In genomic region chr5:31554552-31554951, GRCh38 we compare ENCODE assay signal across 17 cellular contexts. TPM values are rescaled to one million over a fixed set of nuclear protein-coding genes. Genes with fewer than 3 reads are reported as not detected.
A peak's percentile ranks its signal among the peaks of the same experiment; 100 is the strongest.
DNase-seq lines count a peak whose midpoint lies in the region; ATAC-seq, FAIRE-seq and TF ChIP-seq lines count a peak whose summit lies in the region.
"Had no signal": no experiment of that assay in that cellular context is flagged by ENCODE, and none has a peak within 500 bp of the region (broad histone marks: within the 10 kb centered on the region; RNA-seq: fewer than 3 reads in every experiment).

No MANE protein-coding gene starts in this region.

- no peaks in the 10 kb centered on the region for H3K9me3 Mint-ChIP-seq in activated T-cell treated with anti-CD3 and anti-CD28 coated beads, Interleukin-2, amount 50 U/mL, for 72 hours
- no peaks in the 10 kb centered on the region for H3K9me3 Mint-ChIP-seq in astrocyte (ENCODE audit: unreplicated experiment)
- H3K9me3 Mint-ChIP-seq: CD4-positive, CD25-positive, alpha-beta regulatory T cell had no signal

- peaks cover 17% of the 10 kb centered on the region for H3K36me3 ChIP-seq in IMR-90 (ENCODE audit: control insufficient read depth, insufficient read depth, low read length)
- peaks cover 19% of the 10 kb centered on the region for H3K36me3 ChIP-seq in astrocyte (ENCODE audit: insufficient read depth, low read length)

- dilution Hi-C loops in IMR-90 (cut with HindIII; ENCODE audit: low sequenced_read_pairs, unreplicated experiment) = no loop called here

- H2AK5ac ChIP-seq in IMR-90 (ENCODE audit: low read depth, low read length) = no peak overlapping the region

- FAIRE-seq in astrocyte (lab: Jason Lieb, UNC) = no peak
- FAIRE-seq: GM18507, H1 had no signal

- peaks cover 12 to 34% of the 10 kb centered on the region in 2 donors for H3K36me3 Mint-ChIP-seq in activated T-cell treated with anti-CD3 and anti-CD28 coated beads, Interleukin-2, amount 50 U/mL, for 72 hours (ENCODE audit: insufficient read depth in 2 of 2)
- H3K36me3 Mint-ChIP-seq in astrocyte (ENCODE audit: low read depth, unreplicated experiment) = peaks cover 18% of the 10 kb centered on the region

- no TSS peak for BruUV-seq in IMR-90 (replicated peaks; lab: Mats Ljungman, UMichigan)

- no peak overlapping the region for H3K23ac ChIP-seq in IMR-90 (ENCODE audit: low read depth, low read length)

- no peak for TF ChIP-seq POLR2A in IMR-90 (IDR thresholded peaks at IDR 0.05; ENCODE audit: low read depth, low read length)

- peaks cover 5% of the 10 kb centered on the region; the same call in 1 of the 2 replicates for H3K9me1 ChIP-seq in IMR-90 (ENCODE audit: insufficient read depth, low read length)

- no peak overlapping the region for H2BK5ac ChIP-seq in IMR-90 (ENCODE audit: low read depth, low read length, poor library complexity, severe bottlenecking)

- H3K27me3 Mint-ChIP-seq in activated T-cell treated with anti-CD3 and anti-CD28 coated beads, Interleukin-2, amount 50 U/mL, for 72 hours (ENCODE audit: low read depth) = no peaks in the 10 kb centered on the region
- no peaks in the 10 kb centered on the region for H3K27me3 Mint-ChIP-seq in astrocyte (ENCODE audit: low read depth, unreplicated experiment)
- H3K27me3 Mint-ChIP-seq: CD4-positive, CD25-positive, alpha-beta regulatory T cell had no signal

- intact Hi-C loops in IMR-90 (cut with micrococcal nuclease) = no loop called here

- H3K27ac ChIP-seq in IMR-90 (ENCODE audit: insufficient read depth, low read length) (no peak overlapping the region), astrocyte (ENCODE audit: low read depth, low read length) (peak overlapping the region; percentile 59)
- H3K27ac ChIP-seq: BLaER1 treated with 17β-estradiol and CSF1 and Interleukin-3, amounts not matched to agents 10 nM and 100 nM had no signal

- H2AK9ac ChIP-seq in IMR-90 (replicated peaks; ENCODE audit: low read depth, low read length, poor library complexity) = no peak overlapping the region

- H2BK120ac ChIP-seq in IMR-90 (ENCODE audit: low read depth, low read length) = no peak overlapping the region

- H3K4me2 ChIP-seq in IMR-90 (ENCODE audit: low read depth, low read length) (no peak overlapping the region), astrocyte (ENCODE audit: low read length) (no peak overlapping the region)
- H3K4me2 ChIP-seq: BLaER1 treated with 17β-estradiol and CSF1 and Interleukin-3, amounts not matched to agents 10 nM and 100 nM had no signal

- H4K91ac ChIP-seq in IMR-90 (ENCODE audit: insufficient read depth, low read depth, low read length) = no peak overlapping the region

- H2BK15ac ChIP-seq in IMR-90 (ENCODE audit: low read depth, low read length) = no peak overlapping the region

- H3K9me3 ChIP-seq in IMR-90 (ENCODE audit: control insufficient read depth, insufficient read depth, low read length) = no peaks in the 10 kb centered on the region
- no peaks in the 10 kb centered on the region for H3K9me3 ChIP-seq in astrocyte (ENCODE audit: insufficient read depth, low read depth, low read length)
- H3K9me3 ChIP-seq: BLaER1 treated with 17β-estradiol and CSF1 and Interleukin-3, amounts not matched to agents 10 nM and 100 nM had no signal

- H3K4me3 ChIP-seq in IMR-90 (ENCODE audit: insufficient read depth, low read depth, low read length) = no peak overlapping the region
- H3K4me3 ChIP-seq in astrocyte (ENCODE audit: insufficient read depth, low read depth, low read length) = no peak overlapping the region
- H3K4me3 ChIP-seq: BLaER1 treated with 17β-estradiol and CSF1 and Interleukin-3, amounts not matched to agents 10 nM and 100 nM; GM12878 had no signal

- no peak overlapping the region for H2AFZ ChIP-seq in IMR-90 (replicated peaks; ENCODE audit: low read length, poor library complexity)
- H2AFZ ChIP-seq in astrocyte (ENCODE audit: low read depth, low read length) = no peak overlapping the region

- DNase-seq in activated T-cell treated with anti-CD3 and anti-CD28 coated beads, Interleukin-2, amount 50 U/mL, for 72 hours = no peak
- DNase-seq in activated T-cell treated with anti-CD3 and anti-CD28 coated beads, Interleukin-2, amount 50 U/mL, for 1 hour = no peak
- peak; percentile 37 for DNase-seq in IMR-90
- DNase-seq in astrocyte (ENCODE audit: low read depth) = peak; percentile 21
- peak; percentile 35 for DNase-seq in iris pigment epithelial cell (ENCODE audit: low read depth)
- no peak for DNase-seq in stimulated activated CD4-positive, alpha-beta T cell treated with anti-CD3 and anti-CD28 coated beads, Interleukin-2, amount 100 ng/mL, for 48 hours
- DNase-seq: 8988T; ACHN; CD4-positive, CD25-positive, alpha-beta regulatory T cell; DMS53 had no signal

- TF ChIP-seq RAD21 in IMR-90 (IDR thresholded peaks at IDR 0.05; ENCODE audit: low read length) = no peak

- H4K20me1 ChIP-seq in IMR-90 (ENCODE audit: insufficient read depth, low read length) (peaks cover 3% of the 10 kb centered on the region; the same call in 1 of the 2 replicates), astrocyte (ENCODE audit: insufficient read depth, low read length) (no peaks in the 10 kb centered on the region)
- H4K20me1 ChIP-seq: BLaER1 treated with 17β-estradiol and CSF1 and Interleukin-3, amounts not matched to agents 10 nM and 100 nM had no signal

- no peak overlapping the region for H3K9ac ChIP-seq in IMR-90 (ENCODE audit: low read depth, low read length)
- H3K9ac ChIP-seq in astrocyte (ENCODE audit: low read length) = no peak overlapping the region
- H3K9ac ChIP-seq: BLaER1 treated with 17β-estradiol and CSF1 and Interleukin-3, amounts not matched to agents 10 nM and 100 nM had no signal

- H3K27me3 ChIP-seq in IMR-90 (ENCODE audit: control insufficient read depth, insufficient read depth, low read length) = no peaks in the 10 kb centered on the region
- no peaks in the 10 kb centered on the region for H3K27me3 ChIP-seq in astrocyte (ENCODE audit: insufficient read depth, low read length)
- H3K27me3 ChIP-seq: BLaER1 treated with 17β-estradiol and CSF1 and Interleukin-3, amounts not matched to agents 10 nM and 100 nM had no signal

- H3K4me1 Mint-ChIP-seq in activated T-cell treated with anti-CD3 and anti-CD28 coated beads, Interleukin-2, amount 50 U/mL, for 72 hours (ENCODE audit: low read depth) = peaks cover 31% of the 10 kb centered on the region
- no peaks in the 10 kb centered on the region for H3K4me1 Mint-ChIP-seq in astrocyte (ENCODE audit: low read depth, unreplicated experiment)

- POLR2A ChIA-PET in IMR-90 (lab: Charles Lee; ENCODE audit: unreplicated experiment) = no interaction called here

- H3K56ac ChIP-seq in IMR-90 (ENCODE audit: extremely low read depth, insufficient read depth, low read length) = no peak overlapping the region

- no peak overlapping the region for H3K18ac ChIP-seq in IMR-90 (ENCODE audit: low read depth, low read length)

- H4K8ac ChIP-seq in IMR-90 (ENCODE audit: low read depth in 2 of 2, low read length in 2 of 2) = no peak overlapping the region

- H3K14ac ChIP-seq in IMR-90 (replicated peaks; ENCODE audit: low read depth, low read length) = no peak overlapping the region

- no peak overlapping the region for H3K4ac ChIP-seq in IMR-90 (ENCODE audit: low read depth, low read length)

- no peak overlapping the region for H4K5ac ChIP-seq in IMR-90 (ENCODE audit: low read depth, low read length)

- peaks cover 0 to 5% of the 10 kb centered on the region in 2 experiments; a peak in 1 of 4 replicates for H3K79me1 ChIP-seq in IMR-90 (ENCODE audit: low read depth in 1 of 2, low read length in 2 of 2)

- H3K4me1 ChIP-seq in IMR-90 (ENCODE audit: control insufficient read depth, insufficient read depth, low read length) (peaks cover 4% of the 10 kb centered on the region; the same call in 1 of the 2 replicates), astrocyte (ENCODE audit: insufficient read depth, low read length) (peaks cover 4% of the 10 kb centered on the region)
- H3K4me1 ChIP-seq: BLaER1 treated with 17β-estradiol and CSF1 and Interleukin-3, amounts not matched to agents 10 nM and 100 nM had no signal

- no CpG with 5 or more reads among the region's 1 CpG for WGBS in IMR-90 (ENCODE audit: extremely low coverage in 2 of 2, insufficient read length in 1 of 2), 2 experiments

- CTCF ChIA-PET in IMR-90 (lab: Yijun Ruan, JAX) = interaction anchor here (1.1 kb wide), 1 partner anchor 254 kb away, joined by 10 read pairs; no protein-coding TSS in a partner anchor

- in situ Hi-C loops in IMR-90 (cut with MboI; ENCODE audit: low sequenced_read_pairs) = no loop called here

- no peak overlapping the region for H2BK20ac ChIP-seq in IMR-90 (ENCODE audit: low read depth, low read length)

- H3K79me2 ChIP-seq in astrocyte (ENCODE audit: insufficient read depth, low read length) = no peaks in the 10 kb centered on the region

- no peak overlapping the region for H3K4me3 Mint-ChIP-seq in activated T-cell treated with anti-CD3 and anti-CD28 coated beads, Interleukin-2, amount 50 U/mL, for 72 hours
- no peak overlapping the region for H3K4me3 Mint-ChIP-seq in astrocyte (ENCODE audit: unreplicated experiment)
- H3K4me3 Mint-ChIP-seq: CD4-positive, CD25-positive, alpha-beta regulatory T cell had no signal

- ATAC-seq in activated T-cell treated with anti-CD3 and anti-CD28 coated beads, Interleukin-2, amount 50 U/mL, for 72 hours (replicated peaks in 1 of 2) = no peak
- no peak for ATAC-seq in IMR-90 (ENCODE audit: low read depth)
- ATAC-seq in activated CD4-positive, CD25-positive, alpha-beta regulatory T cell treated with anti-CD3 and anti-CD28 coated beads, Interleukin-2, amount 50 U/mL, for 24 hours = no peak
- no peak for ATAC-seq in GM18867 (IDR thresholded peaks at IDR 0.05; ENCODE audit: unreplicated experiment)
- ATAC-seq: GM12878, HCT116 had no signal

- TF ChIP-seq CTCF in IMR-90 (conservative IDR thresholded peaks at IDR 0.05; ENCODE audit: low read depth, low read length) = no peak
- TF ChIP-seq CTCF in astrocyte (IDR thresholded peaks at IDR 0.05; ENCODE audit: insufficient read depth, low read depth, low read length) = no peak

- H3K27ac Mint-ChIP-seq in activated T-cell treated with anti-CD3 and anti-CD28 coated beads, Interleukin-2, amount 50 U/mL, for 72 hours = peak overlapping the region; percentile 64
- no peak overlapping the region for H3K27ac Mint-ChIP-seq in astrocyte (ENCODE audit: unreplicated experiment)

TF ChIP-seq in IMR-90, 13 proteins besides CTCF, POLR2A, EP300 and RAD21 (continues in another document):
- no peak for TF ChIP-seq RFX5 (IDR thresholded peaks at IDR 0.05; ENCODE audit: low read depth, low read length)

RNA-seq across cellular contexts. Expression of gene C5orf22, which starts 22.5 kb away (rescaled TPM):
- total RNA-seq in activated T-cell treated with anti-CD3 and anti-CD28 coated beads, Interleukin-2, amount 50 U/mL, for 72 hours = 10 to 100 TPM; 31.3 to 35.0 TPM
- total RNA-seq in IMR-90 (2012; rRNA removed) (19.9 and 23.3 TPM in 2 replicates), astrocyte (25.9 and 26.5 TPM in 2 replicates)
- 8.6 and 11.2 TPM in 2 replicates for polyA plus RNA-seq in IMR-90 (2012; rRNA removed)
- 2.2 and 2.6 TPM in 2 replicates for polyA plus RNA-seq in IMR-90 (2012; cell fraction: cytosol; rRNA removed)
- 2.3 and 7.9 TPM in 2 replicates for polyA plus RNA-seq in IMR-90 (2012; cell fraction: nucleus; rRNA removed; ENCODE audit: low replicate concordance)

RNA-seq across cellular contexts. Expression of gene DROSHA, which starts 22.7 kb away (rescaled TPM):
- total RNA-seq in activated T-cell treated with anti-CD3 and anti-CD28 coated beads, Interleukin-2, amount 50 U/mL, for 72 hours = 10 to 100 TPM; 74.5 to 88.3 TPM
- total RNA-seq in IMR-90 (2012; rRNA removed) = 36.4 and 41.4 TPM in 2 replicates
- 36.5 and 39.6 TPM in 2 replicates for polyA plus RNA-seq in IMR-90 (2012; rRNA removed)
- 6.8 and 22.8 TPM in 2 replicates for polyA plus RNA-seq in IMR-90 (2012; cell fraction: cytosol; rRNA removed)
- polyA plus RNA-seq in IMR-90 (2012; cell fraction: nucleus; rRNA removed; ENCODE audit: low replicate concordance) = 24.8 and 75.9 TPM in 2 replicates
- 50.6 and 56.5 TPM in 2 replicates for total RNA-seq in astrocyte

Comparison
In these comparisons a context has a peak if more than half of its experiments do, and no peak if none do; other contexts are left out.
1. DNase-seq: peak in IMR-90 (single experiment), astrocyte (single experiment) and iris pigment epithelial cell (single experiment); none in activated T-cell treated with anti-CD3 and anti-CD28 coated beads, Interleukin-2, amount 50 U/mL, for 72 hours (0 of 2), activated T-cell treated with anti-CD3 and anti-CD28 coated beads, Interleukin-2, amount 50 U/mL, for 1 hour (single experiment) and stimulated activated CD4-positive, alpha-beta T cell treated with anti-CD3 and anti-CD28 coated beads, Interleukin-2, amount 100 ng/mL, for 48 hours (0 of 2).